ENCODE assay signal across 8 cellular contexts in the genomic region with DNA sequence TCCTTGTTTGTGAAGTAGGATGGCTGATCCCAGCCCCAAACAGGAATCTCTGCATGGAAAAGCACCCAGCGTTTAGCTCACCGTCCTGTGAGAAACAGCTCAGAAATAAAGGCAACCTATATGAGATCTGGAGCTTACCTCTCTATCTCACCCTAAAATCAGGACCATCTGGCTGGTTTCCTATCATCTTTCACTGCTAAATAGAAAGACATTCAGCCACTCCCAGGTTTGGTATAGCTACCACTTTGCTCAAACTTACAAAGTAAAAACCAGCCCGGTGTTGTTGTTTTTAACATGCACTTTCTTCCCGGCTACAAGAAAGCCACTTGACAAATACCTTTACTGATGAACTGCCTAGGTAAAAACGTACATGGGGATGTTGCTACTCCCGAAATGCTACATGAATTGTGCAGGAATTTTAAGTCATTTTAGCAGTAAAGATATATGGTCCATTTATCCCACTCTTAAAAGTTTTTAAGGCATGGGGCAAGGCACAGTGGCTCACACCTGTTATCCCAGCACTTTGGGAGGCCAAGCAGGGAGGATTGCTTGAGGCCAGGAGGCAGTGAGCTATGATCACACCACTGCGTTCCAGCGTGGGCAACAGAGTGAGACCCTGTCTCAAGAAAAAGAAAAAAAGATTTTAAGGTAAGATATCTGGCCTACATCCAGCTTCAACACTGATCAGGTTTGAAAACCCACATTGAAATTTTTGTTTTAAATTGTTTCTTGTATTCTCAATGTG. TPM values are rescaled to one million over a fixed set of nuclear protein-coding genes. Genes with fewer than 3 reads are reported as not detected.
DNase-seq lines count a peak whose midpoint lies in the region; ATAC-seq, FAIRE-seq and TF ChIP-seq lines count a peak whose summit lies in the region.

No MANE protein-coding gene starts in this region.

- CTCF ChIA-PET in HepG2 (lab: Yijun Ruan, JAX; ENCODE audit: low intra/inter-chr PET ratio, low total read pairs): no interaction called here

- peak overlapping the region; percentile 96 for H3K4me3 Mint-ChIP-seq in activated T-cell treated with anti-CD3 and anti-CD28 coated beads, Interleukin-2, amount 50 U/mL, for 4 hours
- H3K4me3 Mint-ChIP-seq in activated naive CD8-positive, alpha-beta T cell treated with anti-CD3 and anti-CD28 coated beads, Interleukin-2, amount 10 ng/mL, durations not matched to agents 7 days and 5 days: peak overlapping the region; percentile 100

- no peaks in the 10 kb centered on the region for H3K27me3 Mint-ChIP-seq in activated T-cell treated with anti-CD3 and anti-CD28 coated beads, Interleukin-2, amount 50 U/mL, for 4 hours (ENCODE audit: low read depth)
- H3K27me3 Mint-ChIP-seq in activated naive CD8-positive, alpha-beta T cell treated with anti-CD3 and anti-CD28 coated beads, Interleukin-2, amount 10 ng/mL, durations not matched to agents 7 days and 5 days: peaks cover 8% of the 10 kb centered on the region

- TF ChIP-seq EP300 in HepG2 (IDR thresholded peaks at IDR 0.05; ENCODE audit: low read depth in 2 of 2, low read length in 2 of 2) (no peak), HepG2 (CRISPR knock-in tag; IDR thresholded peaks at IDR 0.05; ENCODE audit: borderline replicate concordance) (no peak), tibial nerve (IDR thresholded peaks at IDR 0.05) (no peak)

- peak overlapping the region; percentile 88 for H3K4me2 ChIP-seq in HepG2 (ENCODE audit: low read depth, low read length)

- intact Hi-C loops in HepG2 (cut with micrococcal nuclease; ENCODE audit: unreplicated experiment): no loop called here
- intact Hi-C loops in left colon (cut with DNase I, micrococcal nuclease): no loop called here

- peaks cover 20% of the 10 kb centered on the region for H3K4me1 Mint-ChIP-seq in activated T-cell treated with anti-CD3 and anti-CD28 coated beads, Interleukin-2, amount 50 U/mL, for 4 hours (ENCODE audit: low read depth)
- H3K4me1 Mint-ChIP-seq in activated naive CD8-positive, alpha-beta T cell treated with anti-CD3 and anti-CD28 coated beads, Interleukin-2, amount 10 ng/mL, durations not matched to agents 7 days and 5 days: peaks cover 19% of the 10 kb centered on the region

- peak overlapping the region; percentile 96 for H3K9ac ChIP-seq in HepG2 (ENCODE audit: insufficient read depth, low read depth, low read length)

- TF ChIP-seq POLR2A in HepG2 (IDR thresholded peaks at IDR 0.05; ENCODE audit: insufficient read depth in 1 of 2, low read depth in 2 of 2, low read length in 2 of 2) (no peak), tibial nerve (IDR thresholded peaks at IDR 0.05) (no peak)

- H3K79me2 ChIP-seq in HepG2 (ENCODE audit: insufficient read depth, low read length): peaks cover 35% of the 10 kb centered on the region

- no peaks in the 10 kb centered on the region for H3K9me3 Mint-ChIP-seq in activated T-cell treated with anti-CD3 and anti-CD28 coated beads, Interleukin-2, amount 50 U/mL, for 4 hours
- H3K9me3 Mint-ChIP-seq in activated naive CD8-positive, alpha-beta T cell treated with anti-CD3 and anti-CD28 coated beads, Interleukin-2, amount 10 ng/mL, durations not matched to agents 7 days and 5 days: no peaks in the 10 kb centered on the region

- H3K36me3 ChIP-seq in HepG2 (replicated peaks in 1 of 2; ENCODE audit: control insufficient read depth in 1 of 2, insufficient read depth in 2 of 2, low read length in 2 of 2) (peaks cover 0 to 14% of the 10 kb centered on the region in 2 experiments; a peak in 3 of 5 replicates), tibial nerve (peaks cover 0 to 14% (median 0%) of the 10 kb centered on the region in 3 donors)

- peaks cover 9% of the 10 kb centered on the region for H3K36me3 Mint-ChIP-seq in activated T-cell treated with anti-CD3 and anti-CD28 coated beads, Interleukin-2, amount 50 U/mL, for 4 hours (ENCODE audit: insufficient read depth)
- peaks cover 6% of the 10 kb centered on the region for H3K36me3 Mint-ChIP-seq in activated naive CD8-positive, alpha-beta T cell treated with anti-CD3 and anti-CD28 coated beads, Interleukin-2, amount 10 ng/mL, durations not matched to agents 7 days and 5 days

- H4K20me1 ChIP-seq in HepG2 (ENCODE audit: insufficient read depth, low read length): peaks cover 2% of the 10 kb centered on the region; the same call in 1 of the 2 replicates

- WGBS in HepG2 (ENCODE audit: low lambda C conversion rate): 45% methylated on average over 8 of the region's 8 CpGs
- WGBS in tibial nerve, 2 donors: 50 to 52% methylated on average over 8 of the region's 8 CpGs

- in situ Hi-C loops in HepG2 (cut with HindIII; ENCODE audit: extremely low pct_ligation_motif_present, low pct_unique_long_range_greater_than_20kb): no loop called here

- H3K27ac ChIP-seq in HepG2 (ENCODE audit: extremely low read length, insufficient read depth, low read length) (peak overlapping the region; percentile 84), tibial nerve (peak overlapping the region in 3 of 4 donors; percentile 50 to 97 (median 97))

- no peak for TF ChIP-seq RAD21 in HepG2 (CRISPR knock-in tag; IDR thresholded peaks at IDR 0.05)

- POLR2A ChIA-PET in activated naive CD8-positive, alpha-beta T cell treated with anti-CD3 and anti-CD28 coated beads, Interleukin-2, amount 10 ng/mL, durations not matched to agents 7 days and 5 days (lab: Charles Lee): interaction anchor here (3.5 kb wide), 1 partner anchor 13 kb away, joined by 13 read pairs; no protein-coding TSS in a partner anchor
- POLR2A ChIA-PET in HepG2 (lab: Yijun Ruan, JAX): interaction anchor here (0.8 to 1.9 kb wide), 3 partner anchors 10 to 152 kb away, joined by 3 to 6 read pairs (median 4); partner anchors contain the start of gene METTL14

- no peaks in the 10 kb centered on the region; a peak in 1 of 5 replicates for H3K27me3 ChIP-seq in HepG2 (ENCODE audit: control insufficient read depth in 1 of 2, insufficient read depth in 2 of 2, low read length in 2 of 2)
- no peaks in the 10 kb centered on the region for H3K27me3 ChIP-seq in tibial nerve

- H3K4me3 ChIP-seq in HepG2 (replicated peaks in 1 of 3; ENCODE audit: insufficient read depth in 1 of 3, low read depth in 2 of 3, low read length in 3 of 3) (peak overlapping the region; percentile 91 to 97 (median 96)), tibial nerve (peak overlapping the region; percentile 73 to 96 (median 90))

- H2AFZ ChIP-seq in HepG2 (ENCODE audit: low read length): peak overlapping the region; percentile 98

- no peak for TF ChIP-seq CTCF in HepG2 (CRISPR knock-in tag; IDR thresholded peaks at IDR 0.05)
- TF ChIP-seq CTCF in tibial nerve (IDR thresholded peaks at IDR 0.05): no peak

- DNase-seq in activated T-cell treated with anti-CD3 and anti-CD28 coated beads, Interleukin-2, amount 50 U/mL, for 4 hours: no peak
- no peak for DNase-seq in activated T-cell treated with anti-CD3 and anti-CD28 coated beads, Interleukin-2, amount 50 U/mL, for 48 hours
- no peak for DNase-seq in activated naive CD8-positive, alpha-beta T cell treated with anti-CD3 and anti-CD28 coated beads, Interleukin-2, amount 10 ng/mL, durations not matched to agents 7 days and 5 days
- DNase-seq in HepG2 (ENCODE audit: low spot score) (no peak), tibial nerve (ENCODE audit: low spot score in 2 of 2) (no peak), left colon (no peak), NCI-H2081 treated with DMSO at 0.1 percent for 48 hours (lab: John Stamatoyannopoulos, UW) (no peak)

- TSS peak; percentile 66 for BruUV-seq in HepG2 (replicated peaks; lab: Mats Ljungman, UMichigan)

- H3K4me1 ChIP-seq in HepG2 (ENCODE audit: insufficient read depth, low read length) (peaks cover 35% of the 10 kb centered on the region), tibial nerve (peaks cover 0 to 34% (median 8%) of the 10 kb centered on the region in 4 donors)

- no peak overlapping the region for H3K27ac Mint-ChIP-seq in activated naive CD8-positive, alpha-beta T cell treated with anti-CD3 and anti-CD28 coated beads, Interleukin-2, amount 10 ng/mL, durations not matched to agents 7 days and 5 days

- H3K9me3 ChIP-seq in HepG2 (ENCODE audit: low read length) (no peaks in the 10 kb centered on the region), tibial nerve (no peaks in the 10 kb centered on the region)

- no peak for ATAC-seq in activated T-cell treated with anti-CD3 and anti-CD28 coated beads, Interleukin-2, amount 50 U/mL, for 4 hours
- ATAC-seq in activated naive CD8-positive, alpha-beta T cell treated with anti-CD3 and anti-CD28 coated beads, Interleukin-2, amount 10 ng/mL, durations not matched to agents 7 days and 5 days (ENCODE audit: low read depth): no peak
- ATAC-seq in HepG2: 0 out of 3 replicates have a peak, but pooled peaks have one; percentile 1
- ATAC-seq in left colon: no peak
- no peak for ATAC-seq in HG03139 (IDR thresholded peaks at IDR 0.05; ENCODE audit: unreplicated experiment)

- FAIRE-seq in HepG2 (lab: Jason Lieb, UNC): no peak

RNA-seq across cellular contexts. Expression of gene SEC24D, which starts 1.0 kb away (rescaled TPM):
- 10 to 100 TPM; 24.4 to 32.7 (median 30.7) TPM for total RNA-seq in activated T-cell treated with anti-CD3 and anti-CD28 coated beads, Interleukin-2, amount 50 U/mL, for 4 hours
- total RNA-seq in activated naive CD8-positive, alpha-beta T cell treated with anti-CD3 and anti-CD28 coated beads, Interleukin-2, amount 10 ng/mL, durations not matched to agents 7 days and 5 days: 10 to 100 TPM; 26.2 to 28.4 TPM
- total RNA-seq in HepG2 (2016; rRNA removed; fragmentation: Illumina TruSeq; extraction: Trizol) (51.1 and 78.6 TPM in 2 replicates), tibial nerve (10 to 100 TPM; 24.0 to 54.6 (median 34.0) TPM), left colon (10 to 100 TPM; 41.0 to 62.7 TPM)
- 3.7 and 5.0 TPM in 2 replicates for total RNA-seq in HepG2 (2016; cell fraction: cytosol; rRNA removed; fragmentation: Illumina TruSeq; extraction: Trizol; ENCODE audit: low read depth)
- 48.9 and 73.2 TPM in 2 replicates for total RNA-seq in HepG2 (2016; cell fraction: insoluble cytoplasmic fraction; rRNA removed; fragmentation: Illumina TruSeq; extraction: Trizol)
- total RNA-seq in HepG2 (2016; cell fraction: membrane; rRNA removed; fragmentation: Illumina TruSeq; extraction: Trizol): 14.9 and 16.7 TPM in 2 replicates
- 63.1 and 69.1 TPM in 2 replicates for total RNA-seq in HepG2 (2016; cell fraction: nucleus; rRNA removed; fragmentation: Illumina TruSeq; extraction: Trizol)
- 21.6 and 30.0 TPM in 2 replicates for polyA plus RNA-seq in HepG2 (2011; rRNA removed)
- 16.7 and 20.5 TPM in 2 replicates for polyA plus RNA-seq in HepG2 (2011; cell fraction: cytosol; rRNA removed)
- polyA plus RNA-seq in HepG2 (2011; cell fraction: nucleus; rRNA removed): 34.6 and 53.4 TPM in 2 replicates
- 19.7 and 29.9 TPM in 2 replicates for polyA plus RNA-seq in HepG2 (2012)
- 2.3 and 2.5 TPM in 2 replicates for polyA plus RNA-seq in HepG2 (2016; cell fraction: cytosol; fragmentation: Illumina TruSeq; extraction: Trizol; ENCODE audit: low read depth)
- 64.1 and 66.0 TPM in 2 replicates for polyA plus RNA-seq in HepG2 (2016; cell fraction: insoluble cytoplasmic fraction; fragmentation: Illumina TruSeq; extraction: Trizol; ENCODE audit: low read depth)
- 5.7 and 8.1 TPM in 2 replicates for polyA plus RNA-seq in HepG2 (2016; cell fraction: membrane; fragmentation: Illumina TruSeq; extraction: Trizol; ENCODE audit: low read depth)
- polyA plus RNA-seq in HepG2 (2016; cell fraction: nucleus; fragmentation: Illumina TruSeq; extraction: Trizol; ENCODE audit: insufficient read depth, low read depth): 37.6 and 38.9 TPM in 2 replicates
- 11.6 and 45.4 TPM in 2 replicates for polyA minus RNA-seq in HepG2 (2011; rRNA and poly(A)+ RNA removed; ENCODE audit: low replicate concordance)
- polyA minus RNA-seq in HepG2 (2011; cell fraction: cytosol; rRNA and poly(A)+ RNA removed): 32.8 and 36.6 TPM in 2 replicates
- polyA minus RNA-seq in HepG2 (2011; cell fraction: nucleus; rRNA and poly(A)+ RNA removed): 99.5 and 125 TPM in 2 replicates

RNA-seq across cellular contexts. Expression of gene SYNPO2, which starts 51.7 kb away (rescaled TPM):
- under 1 TPM; 0.15 to 0.27 (median 0.24) TPM for total RNA-seq in activated T-cell treated with anti-CD3 and anti-CD28 coated beads, Interleukin-2, amount 50 U/mL, for 4 hours
- 1 to 10 TPM in 1 of 2 experiments, under 1 TPM in 1; 0.96 to 1.2 TPM for total RNA-seq in activated naive CD8-positive, alpha-beta T cell treated with anti-CD3 and anti-CD28 coated beads, Interleukin-2, amount 10 ng/mL, durations not matched to agents 7 days and 5 days
- total RNA-seq in HepG2 (2016; rRNA removed; fragmentation: Illumina TruSeq; extraction: Trizol) (0.04 TPM in 1 of 2 replicates, not detected in the other), tibial nerve (100 to 1,000 TPM; 118 to 177 (median 138) TPM), left colon (100 to 1,000 TPM in 1 of 2 donors, 10 to 100 TPM in 1; 11.8 to 141 TPM)
- total RNA-seq in HepG2 (2016; cell fraction: cytosol; rRNA removed; fragmentation: Illumina TruSeq; extraction: Trizol; ENCODE audit: low read depth): not detected in 2 replicates
- total RNA-seq in HepG2 (2016; cell fraction: insoluble cytoplasmic fraction; rRNA removed; fragmentation: Illumina TruSeq; extraction: Trizol): not detected in 2 replicates
- total RNA-seq in HepG2 (2016; cell fraction: membrane; rRNA removed; fragmentation: Illumina TruSeq; extraction: Trizol): 0.03 TPM in 1 of 2 replicates, not detected in the other
- 0.06 TPM in 1 of 2 replicates, not detected in the other for total RNA-seq in HepG2 (2016; cell fraction: nucleus; rRNA removed; fragmentation: Illumina TruSeq; extraction: Trizol)
- polyA plus RNA-seq in HepG2 (2011; rRNA removed): 0.01 TPM in 1 of 2 replicates, not detected in the other
- 0.01 TPM in 1 of 2 replicates, not detected in the other for polyA plus RNA-seq in HepG2 (2011; cell fraction: cytosol; rRNA removed)
- not detected in 2 replicates for polyA plus RNA-seq in HepG2 (2011; cell fraction: nucleus; rRNA removed)
- polyA plus RNA-seq in HepG2 (2012): 0.04 TPM in 2 replicates
- 0.03 TPM in 1 of 2 replicates, not detected in the other for polyA plus RNA-seq in HepG2 (2016; cell fraction: cytosol; fragmentation: Illumina TruSeq; extraction: Trizol; ENCODE audit: low read depth)
- not detected in 2 replicates for polyA plus RNA-seq in HepG2 (2016; cell fraction: insoluble cytoplasmic fraction; fragmentation: Illumina TruSeq; extraction: Trizol; ENCODE audit: low read depth)
- not detected in 2 replicates for polyA plus RNA-seq in HepG2 (2016; cell fraction: membrane; fragmentation: Illumina TruSeq; extraction: Trizol; ENCODE audit: low read depth)
- polyA plus RNA-seq in HepG2 (2016; cell fraction: nucleus; fragmentation: Illumina TruSeq; extraction: Trizol; ENCODE audit: insufficient read depth, low read depth): 0.15 TPM in 2 replicates
- 0.63 TPM in 1 of 2 replicates, not detected in the other for polyA minus RNA-seq in HepG2 (2011; rRNA and poly(A)+ RNA removed; ENCODE audit: low replicate concordance)
- polyA minus RNA-seq in HepG2 (2011; cell fraction: cytosol; rRNA and poly(A)+ RNA removed): not detected in 2 replicates
- polyA minus RNA-seq in HepG2 (2011; cell fraction: nucleus; rRNA and poly(A)+ RNA removed): 0.12 TPM in 1 of 2 replicates, not detected in the other

Comparison
In these comparisons a context has a peak if more than half of its experiments do, and no peak if none do; other contexts are left out.
1. RNA of gene SYNPO2, which starts 51.7 kb away (total RNA-seq): 118 to 177 TPM in tibial nerve and 11.8 to 141 TPM in left colon; 0.96 to 1.2 TPM in activated naive CD8-positive, alpha-beta T cell treated with anti-CD3 and anti-CD28 coated beads, Interleukin-2, amount 10 ng/mL, durations not matched to agents 7 days and 5 days, 0.15 to 0.27 TPM in activated T-cell treated with anti-CD3 and anti-CD28 coated beads, Interleukin-2, amount 50 U/mL, for 4 hours and 0.03 to 0.06 TPM in HepG2; every median in the first group is over 4 times any median in the second.